ENCODE assay signal across 10 cellular contexts in the genomic region with DNA sequence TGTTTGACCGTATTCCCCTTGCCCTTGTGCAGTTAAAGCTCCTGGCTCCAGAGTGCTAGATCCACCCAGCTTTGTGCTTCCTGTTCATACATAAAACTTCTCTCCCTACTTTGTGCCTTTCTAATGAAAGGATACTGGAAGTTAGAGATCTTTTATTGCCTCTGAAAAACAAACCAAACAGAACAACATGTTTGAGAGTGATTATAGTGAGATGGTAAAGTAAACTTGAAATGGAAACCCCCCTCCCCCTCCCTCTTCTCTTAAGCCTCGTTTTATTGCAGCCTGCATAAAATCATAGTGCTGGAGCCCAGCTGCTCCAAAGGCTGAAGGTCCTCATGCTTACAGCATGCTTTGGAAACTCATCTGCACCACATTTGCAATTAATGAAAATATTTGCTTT.
DNase-seq lines count a peak whose midpoint lies in the region; ATAC-seq and TF ChIP-seq lines count a peak whose summit lies in the region.
"Had no signal": no experiment of that assay in that cellular context is flagged by ENCODE, and none has a peak within 500 bp of the region (broad histone marks: within the 10 kb centered on the region; RNA-seq: fewer than 3 reads in every experiment).

No MANE protein-coding gene starts in this region.

- 0 out of 2 replicates have a peak overlapping the region, but pooled peaks have one; percentile 16 for H3K27ac ChIP-seq in PC-9
- H3K27ac ChIP-seq in gastroesophageal sphincter: peak overlapping the region; percentile 74 to 80 (median 75)
- peak overlapping the region; percentile 73 for H3K27ac ChIP-seq in subcutaneous abdominal adipose tissue (ENCODE audit: low read depth, low read length)

- peaks cover 36% of the 10 kb centered on the region for H3K4me1 ChIP-seq in PC-9 (replicated peaks; ENCODE audit: insufficient read depth)
- peaks cover 38 to 73% (median 52%) of the 10 kb centered on the region in 3 donors for H3K4me1 ChIP-seq in gastroesophageal sphincter
- peaks cover 5 to 90% (median 50%) of the 10 kb centered on the region in 5 donors for H3K4me1 ChIP-seq in subcutaneous abdominal adipose tissue (ENCODE audit: control insufficient read depth in 5 of 5, insufficient read depth in 5 of 5, low read length in 5 of 5)

- peak; percentile 14 for DNase-seq in NCI-H2196 (lab: John Stamatoyannopoulos, UW; ENCODE audit: unreplicated experiment)
- DNase-seq in NCI-H2196 treated with DMSO at 0.1 percent for 48 hours (lab: John Stamatoyannopoulos, UW; ENCODE audit: unreplicated experiment): no peak
- DNase-seq in PC-9: no peak
- no peak for DNase-seq in GDM1 (lab: John Stamatoyannopoulos, UW)
- DNase-seq in NK-92 (lab: John Stamatoyannopoulos, UW; ENCODE audit: unreplicated experiment): no peak
- DNase-seq: ACHN had no signal

- intact Hi-C loops in PC-9 (cut with micrococcal nuclease; ENCODE audit: unreplicated experiment): no loop called here

- no peak overlapping the region for H3K9ac ChIP-seq in subcutaneous abdominal adipose tissue (ENCODE audit: low read length in 5 of 5)

- BruUV-seq in PC-9 (replicated peaks; lab: Mats Ljungman, UMichigan): no TSS peak

- WGBS in gastroesophageal sphincter (ENCODE audit: low coverage in 1 of 2), 2 donors: 5 to 11% methylated on average over 2 of the region's 2 CpGs

- no peak overlapping the region for H3K4me3 ChIP-seq in PC-9
- no peak overlapping the region for H3K4me3 ChIP-seq in gastroesophageal sphincter
- no peak overlapping the region for H3K4me3 ChIP-seq in subcutaneous abdominal adipose tissue (ENCODE audit: low read depth in 1 of 5, low read length in 5 of 5)

- no peak overlapping the region for H3K4me2 ChIP-seq in PC-9

- H3K9me3 ChIP-seq in PC-9 (ENCODE audit: insufficient read depth, low read depth): peaks cover 17% of the 10 kb centered on the region; the same call in 1 of the 2 replicates
- peaks cover 0 to 5% (median 0%) of the 10 kb centered on the region in 3 donors for H3K9me3 ChIP-seq in gastroesophageal sphincter
- peaks cover 0 to 4% (median 0%) of the 10 kb centered on the region in 5 donors for H3K9me3 ChIP-seq in subcutaneous abdominal adipose tissue (ENCODE audit: control insufficient read depth in 5 of 5, low read length in 5 of 5)

- no peak for TF ChIP-seq POLR2A in gastroesophageal sphincter (IDR thresholded peaks at IDR 0.05)

- POLR2A ChIA-PET in PC-9 (lab: Charles Lee; ENCODE audit: unreplicated experiment): no interaction called here

- no peak overlapping the region for H2AFZ ChIP-seq in PC-9

- TF ChIP-seq EP300 in gastroesophageal sphincter (IDR thresholded peaks at IDR 0.05): no peak

- H3K9me2 ChIP-seq in PC-9 (ENCODE audit: insufficient read depth): no peaks in the 10 kb centered on the region

- H4K20me1 ChIP-seq in PC-9 (ENCODE audit: insufficient read depth): no peaks in the 10 kb centered on the region

- CTCF ChIA-PET in PC-9 (lab: Charles Lee): no interaction called here

- H3K27me3 ChIP-seq in PC-9 (ENCODE audit: insufficient read depth, low read depth): no peaks in the 10 kb centered on the region
- H3K27me3 ChIP-seq in gastroesophageal sphincter: no peaks in the 10 kb centered on the region
- no peaks in the 10 kb centered on the region for H3K27me3 ChIP-seq in subcutaneous abdominal adipose tissue (ENCODE audit: control insufficient read depth in 5 of 5, insufficient read depth in 4 of 5, low read length in 5 of 5)

- no peak for ATAC-seq in gastroesophageal sphincter
- ATAC-seq in HG03097 (IDR thresholded peaks at IDR 0.05; ENCODE audit: low FRiP score, unreplicated experiment): no peak
- ATAC-seq: esophagus mucosa had no signal

- H3K79me2 ChIP-seq in PC-9 (ENCODE audit: low read depth): peaks cover 20% of the 10 kb centered on the region

- TF ChIP-seq CTCF in PC-9 (conservative IDR thresholded peaks at IDR 0.05): no peak
- no peak for TF ChIP-seq CTCF in gastroesophageal sphincter (IDR thresholded peaks at IDR 0.05)

- H3K36me3 ChIP-seq in PC-9 (ENCODE audit: low read depth) (peaks cover 9% of the 10 kb centered on the region), gastroesophageal sphincter (peaks cover 0 to 10% of the 10 kb centered on the region in 2 donors), subcutaneous abdominal adipose tissue (ENCODE audit: control insufficient read depth in 5 of 5, insufficient read depth in 5 of 5, low read length in 5 of 5) (peaks cover 0 to 5% (median 0%) of the 10 kb centered on the region in 5 donors)

- H3F3A ChIP-seq in PC-9 (ENCODE audit: insufficient read depth, low read depth): peaks cover 34% of the 10 kb centered on the region

Comparison
In these comparisons a context has a peak if more than half of its experiments do, and no peak if none do; other contexts are left out.
1. H3K27ac ChIP-seq: peak in every context shown above with its lines; median percentile 75 in gastroesophageal sphincter; 73 in subcutaneous abdominal adipose tissue; 16 in PC-9.